Comparison of ENCODE assay signal across 22 cellular contexts in the genomic region with DNA sequence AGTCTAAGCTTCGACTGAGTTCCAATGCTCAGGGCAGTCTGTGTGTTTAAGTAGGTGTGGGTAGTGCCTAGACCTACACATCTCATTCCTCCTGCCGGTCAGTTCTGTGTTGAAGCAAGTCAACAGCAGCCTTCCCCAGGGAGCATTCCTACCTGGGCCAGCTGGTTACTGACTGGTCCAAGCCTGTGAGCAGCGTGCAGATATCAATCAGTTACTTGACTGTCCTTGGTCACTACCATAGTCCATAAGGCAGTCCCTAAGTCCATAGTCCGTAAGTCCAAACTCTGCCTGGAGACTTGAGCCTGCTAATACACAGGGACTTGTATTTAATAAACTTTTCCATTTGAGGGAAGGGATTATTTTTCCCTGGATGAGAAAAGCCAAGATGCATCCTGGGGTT.
DNase-seq lines count a peak whose midpoint lies in the region; ATAC-seq, FAIRE-seq and TF ChIP-seq lines count a peak whose summit lies in the region.
"Had no signal": no experiment of that assay in that cellular context is flagged by ENCODE, and none has a peak within 500 bp of the region (broad histone marks: within the 10 kb centered on the region; RNA-seq: fewer than 3 reads in every experiment).

No MANE protein-coding gene starts in this region.

- peak overlapping the region in 2 of 3 experiments; percentile 34 to 51; a peak in 2 of 7 replicates for H3K27ac Mint-ChIP-seq in H9
- H3K27ac Mint-ChIP-seq: CD8-positive, alpha-beta T cell had no signal

- no peak overlapping the region for H3K27ac ChIP-seq in H9 (ENCODE audit: insufficient read length, low read depth, low read length)
- H3K27ac ChIP-seq in liver (ENCODE audit: low read depth in 1 of 2, low read length in 2 of 2), result no peak overlapping the region
- H3K27ac ChIP-seq: C4-2B, PC-9, SJCRH30 had no signal

- H4K20me1 ChIP-seq in H9 (ENCODE audit: control insufficient read depth, insufficient read depth, insufficient read length), result no peaks in the 10 kb centered on the region

- no peak overlapping the region for H2BK15ac ChIP-seq in H9 (ENCODE audit: low read depth, low read length)

- DNase-seq in H9 (no peak), bronchial epithelial cell (ENCODE audit: low read depth) (no peak), SKM-1 (lab: John Stamatoyannopoulos, UW; ENCODE audit: unreplicated experiment) (no peak), GM13976 (ENCODE audit: low spot score) (no peak)
- DNase-seq: Caco-2, H7, KBM-7, MM.1S, NCI-H1694, NCI-H2029 treated with DMSO at 0.1 percent for 48 hours, NCI-H446 treated with DMSO at 0.1 percent for 48 hours, NCI-H526, PC-9, SJCRH30 had no signal

- no peak for TF ChIP-seq CTCF in H9 (conservative IDR thresholded peaks at IDR 0.05)
- no peak for TF ChIP-seq CTCF in bronchial epithelial cell (IDR thresholded peaks at IDR 0.05; ENCODE audit: insufficient read depth, low read length, severe bottlenecking)
- no peak for TF ChIP-seq CTCF in liver (IDR thresholded peaks at IDR 0.05; ENCODE audit: low read depth, low read length, missing input control)
- TF ChIP-seq CTCF in GM13976 (IDR thresholded peaks at IDR 0.05; ENCODE audit: borderline replicate concordance, control extremely low read depth, extremely low read depth, insufficient read depth, missing control alignments), result no peak

- no peak overlapping the region for H2AFZ ChIP-seq in H9 (ENCODE audit: low read length)
- H2AFZ ChIP-seq: PC-9 had no signal

- no peak overlapping the region for H3K4me2 ChIP-seq in H9 (ENCODE audit: insufficient read depth, insufficient read length, low read length)
- H3K4me2 ChIP-seq: PC-9 had no signal

- H3K27me3 Mint-ChIP-seq in H9 (ENCODE audit: low read depth), result no peaks in the 10 kb centered on the region

- no peaks in the 10 kb centered on the region for H3K79me2 ChIP-seq in H9 (ENCODE audit: insufficient read depth, low read length)

- no CpG with 5 or more reads among the region's 4 CpGs for WGBS in H9 (ENCODE audit: extremely low coverage, insufficient read length, low lambda C conversion rate)
- 74% methylated on average over 4 of the region's 4 CpGs for WGBS in liver

- H3K9me3 ChIP-seq in H9 (ENCODE audit: control insufficient read depth, low read depth, low read length) (no peaks in the 10 kb centered on the region), liver (ENCODE audit: control insufficient read depth in 4 of 4, low read length in 3 of 4) (no peaks in the 10 kb centered on the region)
- H3K9me3 ChIP-seq: Caco-2, SJCRH30 had no signal

- peaks cover 0 to 2% of the 10 kb centered on the region in 2 experiments; a peak in 1 of 5 replicates for H3K9me3 Mint-ChIP-seq in H9
- H3K9me3 Mint-ChIP-seq: CD8-positive, alpha-beta T cell had no signal

- peaks cover 36 to 48% (median 39%) of the 10 kb centered on the region in 3 experiments for H3K36me3 Mint-ChIP-seq in H9 (ENCODE audit: insufficient read depth in 1 of 3, low read depth in 3 of 3)

- H3K56ac ChIP-seq in H9 (ENCODE audit: insufficient read length, low read depth, low read length), result no peak overlapping the region

- no peak overlapping the region for H3K23ac ChIP-seq in H9 (ENCODE audit: insufficient read length, low read depth, low read length)

- H3K79me1 ChIP-seq in H9 (ENCODE audit: insufficient read depth, low read depth, low read length, poor library complexity, severe bottlenecking), result no peaks in the 10 kb centered on the region

- peaks cover 33 to 35% of the 10 kb centered on the region in 2 experiments for H3K4me1 Mint-ChIP-seq in H9

- ATAC-seq in HG02763 (IDR thresholded peaks at IDR 0.05; ENCODE audit: unreplicated experiment) (no peak), HG03469 (IDR thresholded peaks at IDR 0.05; ENCODE audit: unreplicated experiment) (no peak)
- ATAC-seq: CD8-positive, alpha-beta T cell; Right ventricle myocardium inferior had no signal

- no peak overlapping the region for H4K5ac ChIP-seq in H9 (ENCODE audit: insufficient read length, low read depth, low read length)

- in situ Hi-C loops in GM13976 (cut with MboI; ENCODE audit: low sequenced_read_pairs, unreplicated experiment), result no loop called here

- H2AK5ac ChIP-seq in H9 (ENCODE audit: insufficient read length, low read length), result no peak overlapping the region

- H3K18ac ChIP-seq in H9 (ENCODE audit: insufficient read length, low read depth, low read length), result no peak overlapping the region

- H3K36me3 ChIP-seq in bronchial epithelial cell (ENCODE audit: control insufficient read depth, insufficient read depth, low read length), result peaks cover 21% of the 10 kb centered on the region
- peaks cover 16 to 58% (median 47%) of the 10 kb centered on the region in 4 donors for H3K36me3 ChIP-seq in liver (ENCODE audit: control insufficient read depth in 4 of 4, insufficient read depth in 3 of 4, low read depth in 1 of 4, low read length in 3 of 4)

- no peak overlapping the region for H2BK12ac ChIP-seq in H9 (ENCODE audit: insufficient read length, low read depth, low read length)

- peak; percentile 36 for FAIRE-seq in bronchial epithelial cell (lab: Jason Lieb, UNC)
- FAIRE-seq: G401.6, HTR-8/SVneo had no signal

- H2BK20ac ChIP-seq in H9 (ENCODE audit: low read depth, low read length, poor library complexity, severe bottlenecking), result no peak overlapping the region

- no peak overlapping the region for H4K91ac ChIP-seq in H9 (ENCODE audit: insufficient read length, low read depth, low read length)

- no peak overlapping the region for H3T11ph ChIP-seq in H9 (ENCODE audit: low read length)

- H3K9ac ChIP-seq in H9 (ENCODE audit: extremely low read depth, insufficient read length, low read length), result no peak overlapping the region
- no peak overlapping the region for H3K9ac ChIP-seq in liver (ENCODE audit: low read depth in 1 of 2, low read length in 2 of 2)

- no peak overlapping the region for H3K4ac ChIP-seq in H9 (ENCODE audit: low read depth, low read length)

- H3K23me2 ChIP-seq in H9 (ENCODE audit: insufficient read length, low read depth, low read length, poor library complexity, severe bottlenecking), result no peaks in the 10 kb centered on the region

- no peak overlapping the region for H2BK5ac ChIP-seq in H9 (ENCODE audit: insufficient read length, low read length)

- H3K4me3 ChIP-seq in bronchial epithelial cell (ENCODE audit: low read depth, low read length), result no peak overlapping the region
- H3K4me3 ChIP-seq in liver (ENCODE audit: low read depth in 1 of 3, low read length in 3 of 3), result no peak overlapping the region
- H3K4me3 ChIP-seq: PC-9, SJCRH30 had no signal

- H3K4me1 ChIP-seq in H9 (ENCODE audit: insufficient read depth, low read length), result peaks cover 11% of the 10 kb centered on the region
- H3K4me1 ChIP-seq in liver (ENCODE audit: control insufficient read depth in 4 of 4, insufficient read depth in 4 of 4, low read length in 3 of 4), result peaks cover 0 to 4% (median 0%) of the 10 kb centered on the region in 4 donors
- H3K4me1 ChIP-seq: Caco-2, SJCRH30 had no signal

- H3K27me3 ChIP-seq in H9 (ENCODE audit: insufficient read depth, low read length), result no peaks in the 10 kb centered on the region
- no peaks in the 10 kb centered on the region for H3K27me3 ChIP-seq in bronchial epithelial cell (ENCODE audit: control insufficient read depth, insufficient read depth, low read length)
- H3K27me3 ChIP-seq in liver (ENCODE audit: control insufficient read depth in 4 of 4, insufficient read depth in 4 of 4, low read length in 3 of 4), result no peaks in the 10 kb centered on the region
- H3K27me3 ChIP-seq: SJCRH30 had no signal

- no peak overlapping the region for H4K8ac ChIP-seq in H9 (replicated peaks; ENCODE audit: insufficient read length, low read depth, low read length)

- H3K4me3 Mint-ChIP-seq in H9, result no peak overlapping the region
- H3K4me3 Mint-ChIP-seq: CD8-positive, alpha-beta T cell had no signal

- TF ChIP-seq RAD21 in liver (IDR thresholded peaks at IDR 0.05), result peak in 1 of 2 donors; percentile 15

- H2BK120ac ChIP-seq in H9 (ENCODE audit: low read depth, low read length, poor library complexity, severe bottlenecking), result no peak overlapping the region

- no peak overlapping the region for H3K14ac ChIP-seq in H9 (ENCODE audit: insufficient read depth, low read length)

TF ChIP-seq in liver, 16 proteins besides CTCF, POLR2A, EP300 and RAD21:
- TF ChIP-seq SP1 (IDR thresholded peaks at IDR 0.05) (peak; percentile 40), NR2F2 (IDR thresholded peaks at IDR 0.05) (no peak), HNF4A (conservative IDR thresholded peaks at IDR 0.05) (peak; percentile 88 to 98), HNF4G (IDR thresholded peaks at IDR 0.05) (peak; percentile 92)
